ENCODE assay signal across 25 cellular contexts in the genomic region with DNA sequence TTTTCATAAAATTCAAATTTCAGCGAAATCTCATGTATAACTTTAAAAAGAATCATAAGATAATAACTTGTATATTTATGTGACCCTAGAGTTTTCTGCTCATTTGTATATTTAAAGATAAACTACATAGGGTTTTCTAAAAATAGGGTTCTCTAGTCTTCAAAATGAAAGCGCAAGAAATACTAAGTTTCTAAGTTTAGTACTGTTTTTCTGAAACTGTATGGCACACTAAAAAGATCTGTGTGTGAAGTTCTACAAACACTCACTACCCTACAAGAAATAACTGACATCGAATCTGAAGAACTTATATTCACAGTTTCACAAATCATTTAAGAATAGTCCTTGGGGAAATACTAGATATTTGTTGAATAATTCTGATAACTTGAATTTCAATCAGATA. TPM values are rescaled to one million over a fixed set of nuclear protein-coding genes. Genes with fewer than 3 reads are reported as not detected.
DNase-seq lines count a peak whose midpoint lies in the region; ATAC-seq and FAIRE-seq lines count a peak whose summit lies in the region.
"Had no signal": no experiment of that assay in that cellular context is flagged by ENCODE, and none has a peak within 500 bp of the region (broad histone marks: within the 10 kb centered on the region; RNA-seq: fewer than 3 reads in every experiment).

No MANE protein-coding gene starts in this region.

- POLR2A ChIA-PET in CD8-positive, alpha-beta memory T cell (lab: Charles Lee): no interaction called here

- ATAC-seq in GM18867 (IDR thresholded peaks at IDR 0.05; ENCODE audit: unreplicated experiment): peak; percentile 95
- peak; percentile 73 for ATAC-seq in GM21526 (IDR thresholded peaks at IDR 0.05; ENCODE audit: low FRiP score, unreplicated experiment)
- ATAC-seq in HG02981 (IDR thresholded peaks at IDR 0.05; ENCODE audit: unreplicated experiment): peak; percentile 46
- ATAC-seq in HG03558 (IDR thresholded peaks at IDR 0.05; ENCODE audit: extremely low read depth, unreplicated experiment): peak; percentile 53
- ATAC-seq in GM21737 (IDR thresholded peaks at IDR 0.05; ENCODE audit: unreplicated experiment): no peak
- ATAC-seq: activated naive CD8-positive, alpha-beta T cell treated with anti-CD3 and anti-CD28 coated beads, Interleukin-2, amount 50 U/mL, for 24 hours; Panc1 had no signal

- no peaks in the 10 kb centered on the region for H3K4me1 Mint-ChIP-seq in CD8-positive, alpha-beta memory T cell
- H3K4me1 Mint-ChIP-seq: activated naive CD8-positive, alpha-beta T cell treated with anti-CD3 and anti-CD28 coated beads, Interleukin-2, amount 50 U/mL, for 24 hours; nephron progenitor cell had no signal

- no peaks in the 10 kb centered on the region for H3K9me3 ChIP-seq in CD8-positive, alpha-beta memory T cell (ENCODE audit: low read length)

- no peak for FAIRE-seq in frontal cortex (lab: Jason Lieb, UNC)

- no peak overlapping the region for H3K27ac Mint-ChIP-seq in CD8-positive, alpha-beta memory T cell
- H3K27ac Mint-ChIP-seq: activated naive CD8-positive, alpha-beta T cell treated with anti-CD3 and anti-CD28 coated beads, Interleukin-2, amount 50 U/mL, for 24 hours; activated T-helper 1 cell treated with anti-CD3 and anti-CD28 coated beads, Interleukin-12 subunit alpha, Interleukin-12 subunit beta, Interleukin-2, Interleukin-4 antibody, amounts not matched to agents 30 ng/mL and 10 ng/mL and 1 ng/mL, durations not matched to agents 14 hours and 24 hours and 36 hours; nephron progenitor cell; stimulated activated naive CD8-positive, alpha-beta T cell treated with anti-CD3 and anti-CD28 coated beads, Interleukin-15, Interleukin-2, amounts not matched to agents 100 ng/mL and 50 ng/mL, for 24 hours had no signal

- no peaks in the 10 kb centered on the region for H3K27me3 ChIP-seq in CD8-positive, alpha-beta memory T cell (ENCODE audit: insufficient read depth, low read length, poor library complexity, severe bottlenecking)
- H3K27me3 ChIP-seq: cardiac muscle cell, hepatocyte had no signal

- H3K9me3 Mint-ChIP-seq in CD8-positive, alpha-beta memory T cell: no peaks in the 10 kb centered on the region
- H3K9me3 Mint-ChIP-seq: activated T-helper 1 cell treated with anti-CD3 and anti-CD28 coated beads, Interleukin-12 subunit alpha, Interleukin-12 subunit beta, Interleukin-2, Interleukin-4 antibody, amounts not matched to agents 30 ng/mL and 10 ng/mL and 1 ng/mL, durations not matched to agents 14 hours and 24 hours and 36 hours; nephron progenitor cell; stimulated activated naive CD8-positive, alpha-beta T cell treated with anti-CD3 and anti-CD28 coated beads, Interleukin-15, Interleukin-2, amounts not matched to agents 100 ng/mL and 50 ng/mL, for 24 hours had no signal

- H3K36me3 ChIP-seq in CD8-positive, alpha-beta memory T cell (ENCODE audit: insufficient read depth, low read length): no peaks in the 10 kb centered on the region
- H3K36me3 ChIP-seq: cardiac muscle cell had no signal

- no peak overlapping the region for H3K27ac ChIP-seq in CD8-positive, alpha-beta memory T cell (ENCODE audit: low read depth, low read length)
- H3K27ac ChIP-seq: cardiac muscle cell, GM23248, hepatocyte had no signal

- no peaks in the 10 kb centered on the region for H3K4me1 ChIP-seq in CD8-positive, alpha-beta memory T cell (ENCODE audit: insufficient read depth, low read length)

- H3K36me3 Mint-ChIP-seq in CD8-positive, alpha-beta memory T cell: no peaks in the 10 kb centered on the region

- no peaks in the 10 kb centered on the region for H3K27me3 Mint-ChIP-seq in CD8-positive, alpha-beta memory T cell
- H3K27me3 Mint-ChIP-seq: activated naive CD8-positive, alpha-beta T cell treated with anti-CD3 and anti-CD28 coated beads, Interleukin-2, amount 50 U/mL, for 24 hours; stimulated activated naive CD8-positive, alpha-beta T cell treated with anti-CD3 and anti-CD28 coated beads, Interleukin-15, Interleukin-2, amounts not matched to agents 100 ng/mL and 50 ng/mL, for 24 hours had no signal

- CTCF ChIA-PET in CD8-positive, alpha-beta memory T cell (lab: Charles Lee): no interaction called here

- DNase-seq in frontal cortex (ENCODE audit: low spot score in 2 of 2): no peak
- no peak for DNase-seq in CD8-positive, alpha-beta memory T cell
- DNase-seq in OCI-M2 (lab: John Stamatoyannopoulos, UW; ENCODE audit: unreplicated experiment): no peak
- DNase-seq: activated CD4-positive, alpha-beta T cell treated with anti-CD3 and anti-CD28 coated beads, Interleukin-2, amount 50 U/mL, for 48 hours; activated naive CD8-positive, alpha-beta T cell treated with anti-CD3 and anti-CD28 coated beads, Interleukin-2, amount 50 U/mL, for 24 hours; Calu3; GM23248; mesendoderm; NCI-H1694 treated with DMSO at 0.1 percent for 48 hours; NCI-H526; nephron progenitor cell had no signal

- no peak overlapping the region for H3K4me3 ChIP-seq in CD8-positive, alpha-beta memory T cell (ENCODE audit: low read length)
- H3K4me3 ChIP-seq: cardiac muscle cell, GM23248, hepatocyte had no signal

- no peak overlapping the region for H3K4me3 Mint-ChIP-seq in CD8-positive, alpha-beta memory T cell
- H3K4me3 Mint-ChIP-seq: activated naive CD8-positive, alpha-beta T cell treated with anti-CD3 and anti-CD28 coated beads, Interleukin-2, amount 50 U/mL, for 24 hours; activated T-helper 1 cell treated with anti-CD3 and anti-CD28 coated beads, Interleukin-12 subunit alpha, Interleukin-12 subunit beta, Interleukin-2, Interleukin-4 antibody, amounts not matched to agents 30 ng/mL and 10 ng/mL and 1 ng/mL, durations not matched to agents 14 hours and 24 hours and 36 hours; nephron progenitor cell; stimulated activated naive CD8-positive, alpha-beta T cell treated with anti-CD3 and anti-CD28 coated beads, Interleukin-15, Interleukin-2, amounts not matched to agents 100 ng/mL and 50 ng/mL, for 24 hours had no signal

RNA-seq across cellular contexts. Expression of a gene that starts 38.7 kb away (rescaled TPM):
- 6.1 TPM for total RNA-seq in frontal cortex
- total RNA-seq in CD8-positive, alpha-beta memory T cell: not detected
- not detected for polyA plus RNA-seq in CD8-positive, alpha-beta memory T cell
- total RNA-seq: activated T-helper 1 cell treated with anti-CD3 and anti-CD28 coated beads, Interleukin-12 subunit alpha, Interleukin-12 subunit beta, Interleukin-2, Interleukin-4 antibody, amounts not matched to agents 30 ng/mL and 10 ng/mL and 1 ng/mL, durations not matched to agents 14 hours and 24 hours and 36 hours; Calu3; cardiac muscle cell; fibroblast of lung; GM23248; kidney epithelial cell; pulmonary artery endothelial cell; ureter had no signal
- polyA plus RNA-seq: cardiac muscle cell, fibroblast of lung, GM23248, hepatocyte had no signal
